ENCODE assay signal across 10 cellular contexts in the genomic region with DNA sequence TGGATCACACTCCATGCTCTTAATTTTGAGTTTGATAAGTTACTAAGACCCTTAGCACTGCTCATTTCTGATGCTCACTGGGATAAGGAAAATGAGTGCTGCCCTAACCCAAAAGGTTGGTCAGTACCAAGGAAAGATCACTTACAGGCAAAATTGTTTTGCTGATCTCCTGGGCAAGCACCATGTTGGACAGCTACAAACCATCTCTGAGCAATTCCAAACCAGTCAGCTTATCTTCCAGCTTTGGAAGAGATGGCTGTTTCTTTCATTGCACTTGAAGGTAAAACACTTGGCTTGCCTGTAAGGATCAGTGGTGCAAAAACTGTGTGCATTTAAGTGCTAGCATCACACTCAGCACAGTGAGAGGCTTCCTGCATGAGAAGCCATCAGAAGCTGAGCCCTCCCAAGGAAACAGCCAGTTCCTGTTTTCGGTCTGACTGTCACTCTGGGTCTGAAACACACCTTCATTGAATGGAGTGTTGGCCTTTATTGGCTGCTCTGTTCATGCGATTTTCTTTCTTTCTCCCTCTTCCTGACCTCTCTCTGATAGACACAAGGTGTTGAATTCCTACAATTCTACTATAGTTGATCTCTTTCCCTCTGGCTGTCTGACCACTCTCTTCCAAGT.
DNase-seq lines count a peak whose midpoint lies in the region; ATAC-seq, FAIRE-seq and TF ChIP-seq lines count a peak whose summit lies in the region.
"Had no signal": no experiment of that assay in that cellular context is flagged by ENCODE, and none has a peak within 500 bp of the region (broad histone marks: within the 10 kb centered on the region; RNA-seq: fewer than 3 reads in every experiment).

No MANE protein-coding gene starts in this region.

- H3K4me1 ChIP-seq in HepG2 (ENCODE audit: insufficient read depth, low read length) (no peaks in the 10 kb centered on the region), testis (no peaks in the 10 kb centered on the region)
- H3K4me1 ChIP-seq: BE2C had no signal

- no peak overlapping the region for H2AFZ ChIP-seq in HepG2 (ENCODE audit: low read length)

- no peak overlapping the region for H3K4me2 ChIP-seq in HepG2 (ENCODE audit: low read depth, low read length)

- WGBS in HepG2 (ENCODE audit: low lambda C conversion rate), result 0% methylated on average over 2 of the region's 2 CpGs
- 81 to 90% methylated on average over 2 of the region's 2 CpGs for WGBS in testis, 2 donors

- H3K36me3 ChIP-seq in HepG2 (replicated peaks in 1 of 2; ENCODE audit: control insufficient read depth in 1 of 2, insufficient read depth in 2 of 2, low read length in 2 of 2), result no peaks in the 10 kb centered on the region
- no peaks in the 10 kb centered on the region for H3K36me3 ChIP-seq in testis (ENCODE audit: low read depth, missing control alignments)
- H3K36me3 ChIP-seq: BE2C had no signal

- H3K79me2 ChIP-seq in HepG2 (ENCODE audit: insufficient read depth, low read length), result no peaks in the 10 kb centered on the region

- TF ChIP-seq EP300 in HepG2 (IDR thresholded peaks at IDR 0.05; ENCODE audit: low read depth in 2 of 2, low read length in 2 of 2) (no peak), HepG2 (CRISPR knock-in tag; IDR thresholded peaks at IDR 0.05; ENCODE audit: borderline replicate concordance) (no peak)

- ATAC-seq in GM19397 (IDR thresholded peaks at IDR 0.05; ENCODE audit: unreplicated experiment), result peak; percentile 97
- peak; percentile 100 for ATAC-seq in HG02852 (IDR thresholded peaks at IDR 0.05; ENCODE audit: unreplicated experiment)
- peak; percentile 100 for ATAC-seq in HG03565 (IDR thresholded peaks at IDR 0.05; ENCODE audit: unreplicated experiment)
- no peak for ATAC-seq in HepG2
- ATAC-seq: right cardiac atrium had no signal

- no peaks in the 10 kb centered on the region for H4K20me1 ChIP-seq in HepG2 (ENCODE audit: insufficient read depth, low read length)

- peak; percentile 48 for DNase-seq in GM13976 (ENCODE audit: low spot score)
- DNase-seq in activated CD4-positive, CD25-positive, alpha-beta regulatory T cell treated with anti-CD3 and anti-CD28 coated beads, Interleukin-2, amount 50 U/mL, for 72 hours, result no peak
- no peak for DNase-seq in NCI-H226
- no peak for DNase-seq in HepG2 (ENCODE audit: low spot score)
- DNase-seq in testis, result no peak
- DNase-seq: BE2C, right cardiac atrium had no signal

- in situ Hi-C loops in GM13976 (cut with MboI; ENCODE audit: low sequenced_read_pairs, unreplicated experiment) (no loop called here), HepG2 (cut with HindIII; ENCODE audit: extremely low pct_ligation_motif_present, low pct_unique_long_range_greater_than_20kb) (no loop called here)

- no peak overlapping the region for H3K9ac ChIP-seq in HepG2 (ENCODE audit: insufficient read depth, low read depth, low read length)

- POLR2A ChIA-PET in HepG2 (lab: Yijun Ruan, JAX), result no interaction called here

- no peak overlapping the region for H3K4me3 ChIP-seq in HepG2 (replicated peaks in 1 of 3; ENCODE audit: insufficient read depth in 1 of 3, low read depth in 2 of 3, low read length in 3 of 3)
- H3K4me3 ChIP-seq in testis, result no peak overlapping the region

- no TSS peak for BruUV-seq in HepG2 (replicated peaks; lab: Mats Ljungman, UMichigan)

- H3K9me3 ChIP-seq in HepG2 (ENCODE audit: low read length) (no peaks in the 10 kb centered on the region), testis (no peaks in the 10 kb centered on the region)
- H3K9me3 ChIP-seq: BE2C had no signal

- no peak for TF ChIP-seq RAD21 in HepG2 (CRISPR knock-in tag; IDR thresholded peaks at IDR 0.05)

- H3K27me3 ChIP-seq in HepG2 (ENCODE audit: control insufficient read depth in 1 of 2, insufficient read depth in 2 of 2, low read length in 2 of 2) (no peaks in the 10 kb centered on the region; a peak in 1 of 5 replicates), testis (no peaks in the 10 kb centered on the region)
- H3K27me3 ChIP-seq: BE2C had no signal

- TF ChIP-seq POLR2A in HepG2 (IDR thresholded peaks at IDR 0.05; ENCODE audit: insufficient read depth in 1 of 2, low read depth in 2 of 2, low read length in 2 of 2) (no peak), testis (IDR thresholded peaks at IDR 0.05) (no peak)

- H3K27ac ChIP-seq in HepG2 (ENCODE audit: extremely low read length, insufficient read depth, low read length) (no peak overlapping the region), testis (no peak overlapping the region)

- intact Hi-C loops in HepG2 (cut with micrococcal nuclease; ENCODE audit: unreplicated experiment), result no loop called here
- intact Hi-C loops in testis (cut with DNase I; ENCODE audit: low total_unique reads), result no loop called here

- CTCF ChIA-PET in HepG2 (lab: Yijun Ruan, JAX; ENCODE audit: low intra/inter-chr PET ratio, low total read pairs), result no interaction called here

- TF ChIP-seq CTCF in GM13976 (IDR thresholded peaks at IDR 0.05; ENCODE audit: borderline replicate concordance, control extremely low read depth, extremely low read depth, insufficient read depth, missing control alignments) (no peak), HepG2 (CRISPR knock-in tag; IDR thresholded peaks at IDR 0.05) (no peak), testis (IDR thresholded peaks at IDR 0.05) (no peak)

- FAIRE-seq in HepG2 (lab: Jason Lieb, UNC), result no peak

TF ChIP-seq in HepG2, 621 proteins besides CTCF, POLR2A, EP300 and RAD21:
- TF ChIP-seq, protein P1, sequence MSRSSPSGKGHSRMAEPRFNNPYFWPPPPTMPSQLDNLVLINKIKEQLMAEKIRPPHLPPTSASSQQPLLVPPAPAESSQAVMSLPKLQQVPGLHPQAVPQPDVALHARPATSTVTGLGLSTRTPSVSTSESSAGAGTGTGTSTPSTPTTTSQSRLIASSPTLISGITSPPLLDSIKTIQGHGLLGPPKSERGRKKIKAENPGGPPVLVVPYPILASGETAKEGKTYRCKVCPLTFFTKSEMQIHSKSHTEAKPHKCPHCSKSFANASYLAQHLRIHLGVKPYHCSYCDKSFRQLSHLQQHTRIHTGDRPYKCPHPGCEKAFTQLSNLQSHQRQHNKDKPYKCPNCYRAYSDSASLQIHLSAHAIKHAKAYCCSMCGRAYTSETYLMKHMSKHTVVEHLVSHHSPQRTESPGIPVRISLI (CRISPR knock-in tag; IDR thresholded peaks at IDR 0.05; ENCODE audit: borderline replicate concordance), result no peak
- no peak for TF ChIP-seq ZNF333 (CRISPR knock-in tag; IDR thresholded peaks at IDR 0.05; ENCODE audit: borderline replicate concordance)
- no peak for TF ChIP-seq ZNF17 (CRISPR knock-in tag; IDR thresholded peaks at IDR 0.05)
- no peak for TF ChIP-seq ZBTB49 (CRISPR knock-in tag; IDR thresholded peaks at IDR 0.05; ENCODE audit: borderline replicate concordance)
- TF ChIP-seq ZFY (CRISPR knock-in tag; IDR thresholded peaks at IDR 0.05), result no peak
- TF ChIP-seq ZNF232 (CRISPR knock-in tag; IDR thresholded peaks at IDR 0.05; ENCODE audit: borderline replicate concordance), result no peak
- no peak for TF ChIP-seq ZNF672 (CRISPR knock-in tag; IDR thresholded peaks at IDR 0.05)
- no peak for TF ChIP-seq JUND (CRISPR knock-in tag; IDR thresholded peaks at IDR 0.05)
- TF ChIP-seq JARID2 (CRISPR knock-in tag; IDR thresholded peaks at IDR 0.05; ENCODE audit: insufficient replicate concordance), result no peak
- no peak for TF ChIP-seq PLRG1 (conservative IDR thresholded peaks at IDR 0.05)
- no peak for TF ChIP-seq ZNF282 (IDR thresholded peaks at IDR 0.05; ENCODE audit: partially characterized antibody)
- no peak for TF ChIP-seq PHB2 (IDR thresholded peaks at IDR 0.05; ENCODE audit: partially characterized antibody)
- no peak for TF ChIP-seq ZNF766 (CRISPR knock-in tag; IDR thresholded peaks at IDR 0.05; ENCODE audit: borderline replicate concordance)
- TF ChIP-seq SIX1 (CRISPR knock-in tag; IDR thresholded peaks at IDR 0.05; ENCODE audit: borderline replicate concordance), result no peak
- TF ChIP-seq USF2 (IDR thresholded peaks at IDR 0.05; ENCODE audit: low read depth, low read length), result no peak
- no peak for TF ChIP-seq USF2 (CRISPR knock-in tag; IDR thresholded peaks at IDR 0.05; ENCODE audit: borderline replicate concordance)
- TF ChIP-seq SYNCRIP (IDR thresholded peaks at IDR 0.05; ENCODE audit: insufficient read depth, low read depth, low read length), result no peak
- no peak for TF ChIP-seq HOXA3 (CRISPR knock-in tag; IDR thresholded peaks at IDR 0.05)
- TF ChIP-seq ZFP62 (CRISPR knock-in tag; IDR thresholded peaks at IDR 0.05), result no peak
